1 cellular context compared by ENCODE assay signal in the genomic region with DNA sequence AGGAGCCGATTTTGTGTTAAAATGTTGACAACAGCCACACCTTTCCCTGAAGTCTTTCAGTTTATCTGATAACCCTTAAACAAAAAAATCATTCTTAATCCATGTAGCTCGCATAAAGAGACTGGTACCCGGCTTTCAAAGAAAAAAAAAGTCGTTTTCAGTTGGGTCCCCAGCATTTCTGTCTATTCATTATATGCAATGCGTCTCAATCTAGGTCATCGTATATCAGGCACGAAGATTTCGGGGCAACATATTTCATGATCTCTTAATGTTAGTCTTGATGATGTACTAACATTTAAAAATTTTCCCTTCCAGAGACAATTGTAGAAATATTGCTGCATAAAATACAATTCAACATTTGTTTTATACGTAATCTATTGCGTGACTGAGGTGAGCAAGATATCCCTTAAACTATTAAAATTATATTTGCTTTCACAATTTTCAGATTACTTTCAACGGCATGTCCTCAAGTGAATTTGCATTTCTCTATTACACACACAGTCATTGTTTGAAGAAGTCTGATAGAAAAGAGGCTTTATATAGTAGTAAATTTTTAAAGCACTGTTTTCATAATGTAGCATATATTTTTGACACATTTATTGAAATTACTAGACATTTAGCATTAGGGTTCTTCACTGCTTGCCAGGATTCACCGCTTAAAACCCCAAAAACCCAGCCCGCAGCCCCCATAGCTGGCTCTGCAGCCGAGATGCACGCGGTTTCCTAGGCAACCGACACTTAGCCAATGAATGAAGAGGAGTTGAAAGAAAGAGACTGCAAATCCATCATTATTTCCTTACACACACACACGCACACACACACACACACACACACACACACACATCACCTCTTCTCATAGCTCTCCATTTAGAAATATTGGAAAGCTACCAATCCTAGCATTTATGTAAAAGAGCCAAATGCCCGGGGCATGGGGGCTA.
TF ChIP-seq lines count a peak whose summit lies in the region.

No MANE protein-coding gene starts in this region.

TF ChIP-seq in HEK293, 187 proteins besides CTCF, POLR2A, EP300 and RAD21 (continued from another document and continues in another):
- peak; percentile 53; the same call in 1 of the 2 replicates for TF ChIP-seq KLF7 (tag by site-specific recombination; IDR thresholded peaks at IDR 0.05; ENCODE audit: borderline replicate concordance)
- no peak for TF ChIP-seq GFI1B (tag by site-specific recombination; IDR thresholded peaks at IDR 0.05)
- no peak for TF ChIP-seq ZNF302 (tag by site-specific recombination; IDR thresholded peaks at IDR 0.05; ENCODE audit: low read depth)
- no peak for TF ChIP-seq ZSCAN23 (tag by site-specific recombination; IDR thresholded peaks at IDR 0.05)
- no peak for TF ChIP-seq ZBTB21 (tag by site-specific recombination; IDR thresholded peaks at IDR 0.05)
- 0 out of 2 replicates have a peak, but pooled peaks have one; percentile 57 for TF ChIP-seq ZNF610 (tag by site-specific recombination; IDR thresholded peaks at IDR 0.05; ENCODE audit: borderline replicate concordance)
- no peak for TF ChIP-seq ZNF16 (tag by site-specific recombination; IDR thresholded peaks at IDR 0.05; ENCODE audit: low read depth)
- no peak for TF ChIP-seq ZNF48 (tag by site-specific recombination; IDR thresholded peaks at IDR 0.05)
- TF ChIP-seq, protein P1, sequence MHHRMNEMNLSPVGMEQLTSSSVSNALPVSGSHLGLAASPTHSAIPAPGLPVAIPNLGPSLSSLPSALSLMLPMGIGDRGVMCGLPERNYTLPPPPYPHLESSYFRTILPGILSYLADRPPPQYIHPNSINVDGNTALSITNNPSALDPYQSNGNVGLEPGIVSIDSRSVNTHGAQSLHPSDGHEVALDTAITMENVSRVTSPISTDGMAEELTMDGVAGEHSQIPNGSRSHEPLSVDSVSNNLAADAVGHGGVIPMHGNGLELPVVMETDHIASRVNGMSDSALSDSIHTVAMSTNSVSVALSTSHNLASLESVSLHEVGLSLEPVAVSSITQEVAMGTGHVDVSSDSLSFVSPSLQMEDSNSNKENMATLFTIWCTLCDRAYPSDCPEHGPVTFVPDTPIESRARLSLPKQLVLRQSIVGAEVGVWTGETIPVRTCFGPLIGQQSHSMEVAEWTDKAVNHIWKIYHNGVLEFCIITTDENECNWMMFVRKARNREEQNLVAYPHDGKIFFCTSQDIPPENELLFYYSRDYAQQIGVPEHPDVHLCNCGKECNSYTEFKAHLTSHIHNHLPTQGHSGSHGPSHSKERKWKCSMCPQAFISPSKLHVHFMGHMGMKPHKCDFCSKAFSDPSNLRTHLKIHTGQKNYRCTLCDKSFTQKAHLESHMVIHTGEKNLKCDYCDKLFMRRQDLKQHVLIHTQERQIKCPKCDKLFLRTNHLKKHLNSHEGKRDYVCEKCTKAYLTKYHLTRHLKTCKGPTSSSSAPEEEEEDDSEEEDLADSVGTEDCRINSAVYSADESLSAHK (tag by site-specific recombination; IDR thresholded peaks at IDR 0.05), result peak; percentile 41; the same call in 1 of the 2 replicates
- TF ChIP-seq ZNF433 (tag by site-specific recombination; IDR thresholded peaks at IDR 0.05; ENCODE audit: low read depth), result no peak
- TF ChIP-seq, protein P2, sequence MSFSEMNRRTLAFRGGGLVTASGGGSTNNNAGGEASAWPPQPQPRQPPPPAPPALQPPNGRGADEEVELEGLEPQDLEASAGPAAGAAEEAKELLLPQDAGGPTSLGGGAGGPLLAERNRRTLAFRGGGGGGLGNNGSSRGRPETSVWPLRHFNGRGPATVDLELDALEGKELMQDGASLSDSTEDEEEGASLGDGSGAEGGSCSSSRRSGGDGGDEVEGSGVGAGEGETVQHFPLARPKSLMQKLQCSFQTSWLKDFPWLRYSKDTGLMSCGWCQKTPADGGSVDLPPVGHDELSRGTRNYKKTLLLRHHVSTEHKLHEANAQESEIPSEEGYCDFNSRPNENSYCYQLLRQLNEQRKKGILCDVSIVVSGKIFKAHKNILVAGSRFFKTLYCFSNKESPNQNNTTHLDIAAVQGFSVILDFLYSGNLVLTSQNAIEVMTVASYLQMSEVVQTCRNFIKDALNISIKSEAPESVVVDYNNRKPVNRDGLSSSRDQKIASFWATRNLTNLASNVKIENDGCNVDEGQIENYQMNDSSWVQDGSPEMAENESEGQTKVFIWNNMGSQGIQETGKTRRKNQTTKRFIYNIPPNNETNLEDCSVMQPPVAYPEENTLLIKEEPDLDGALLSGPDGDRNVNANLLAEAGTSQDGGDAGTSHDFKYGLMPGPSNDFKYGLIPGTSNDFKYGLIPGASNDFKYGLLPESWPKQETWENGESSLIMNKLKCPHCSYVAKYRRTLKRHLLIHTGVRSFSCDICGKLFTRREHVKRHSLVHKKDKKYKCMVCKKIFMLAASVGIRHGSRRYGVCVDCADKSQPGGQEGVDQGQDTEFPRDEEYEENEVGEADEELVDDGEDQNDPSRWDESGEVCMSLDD (tag by site-specific recombination; IDR thresholded peaks at IDR 0.05), result peak; percentile 74
- peak; percentile 45; the same call in 1 of the 2 replicates for TF ChIP-seq FEZF1 (tag by site-specific recombination; IDR thresholded peaks at IDR 0.05)
- TF ChIP-seq ZSCAN30 (tag by site-specific recombination; IDR thresholded peaks at IDR 0.05), result no peak
- TF ChIP-seq, protein P3, sequence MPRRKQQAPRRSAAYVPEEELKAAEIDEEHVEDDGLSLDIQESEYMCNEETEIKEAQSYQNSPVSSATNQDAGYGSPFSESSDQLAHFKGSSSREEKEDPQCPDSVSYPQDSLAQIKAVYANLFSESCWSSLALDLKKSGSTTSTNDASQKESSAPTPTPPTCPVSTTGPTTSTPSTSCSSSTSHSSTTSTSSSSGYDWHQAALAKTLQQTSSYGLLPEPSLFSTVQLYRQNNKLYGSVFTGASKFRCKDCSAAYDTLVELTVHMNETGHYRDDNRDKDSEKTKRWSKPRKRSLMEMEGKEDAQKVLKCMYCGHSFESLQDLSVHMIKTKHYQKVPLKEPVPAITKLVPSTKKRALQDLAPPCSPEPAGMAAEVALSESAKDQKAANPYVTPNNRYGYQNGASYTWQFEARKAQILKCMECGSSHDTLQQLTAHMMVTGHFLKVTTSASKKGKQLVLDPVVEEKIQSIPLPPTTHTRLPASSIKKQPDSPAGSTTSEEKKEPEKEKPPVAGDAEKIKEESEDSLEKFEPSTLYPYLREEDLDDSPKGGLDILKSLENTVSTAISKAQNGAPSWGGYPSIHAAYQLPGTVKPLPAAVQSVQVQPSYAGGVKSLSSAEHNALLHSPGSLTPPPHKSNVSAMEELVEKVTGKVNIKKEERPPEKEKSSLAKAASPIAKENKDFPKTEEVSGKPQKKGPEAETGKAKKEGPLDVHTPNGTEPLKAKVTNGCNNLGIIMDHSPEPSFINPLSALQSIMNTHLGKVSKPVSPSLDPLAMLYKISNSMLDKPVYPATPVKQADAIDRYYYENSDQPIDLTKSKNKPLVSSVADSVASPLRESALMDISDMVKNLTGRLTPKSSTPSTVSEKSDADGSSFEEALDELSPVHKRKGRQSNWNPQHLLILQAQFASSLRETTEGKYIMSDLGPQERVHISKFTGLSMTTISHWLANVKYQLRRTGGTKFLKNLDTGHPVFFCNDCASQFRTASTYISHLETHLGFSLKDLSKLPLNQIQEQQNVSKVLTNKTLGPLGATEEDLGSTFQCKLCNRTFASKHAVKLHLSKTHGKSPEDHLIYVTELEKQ (tag by site-specific recombination; IDR thresholded peaks at IDR 0.05; ENCODE audit: borderline replicate concordance), result peak; percentile 82; the same call in 1 of the 2 replicates
- TF ChIP-seq, protein P4, sequence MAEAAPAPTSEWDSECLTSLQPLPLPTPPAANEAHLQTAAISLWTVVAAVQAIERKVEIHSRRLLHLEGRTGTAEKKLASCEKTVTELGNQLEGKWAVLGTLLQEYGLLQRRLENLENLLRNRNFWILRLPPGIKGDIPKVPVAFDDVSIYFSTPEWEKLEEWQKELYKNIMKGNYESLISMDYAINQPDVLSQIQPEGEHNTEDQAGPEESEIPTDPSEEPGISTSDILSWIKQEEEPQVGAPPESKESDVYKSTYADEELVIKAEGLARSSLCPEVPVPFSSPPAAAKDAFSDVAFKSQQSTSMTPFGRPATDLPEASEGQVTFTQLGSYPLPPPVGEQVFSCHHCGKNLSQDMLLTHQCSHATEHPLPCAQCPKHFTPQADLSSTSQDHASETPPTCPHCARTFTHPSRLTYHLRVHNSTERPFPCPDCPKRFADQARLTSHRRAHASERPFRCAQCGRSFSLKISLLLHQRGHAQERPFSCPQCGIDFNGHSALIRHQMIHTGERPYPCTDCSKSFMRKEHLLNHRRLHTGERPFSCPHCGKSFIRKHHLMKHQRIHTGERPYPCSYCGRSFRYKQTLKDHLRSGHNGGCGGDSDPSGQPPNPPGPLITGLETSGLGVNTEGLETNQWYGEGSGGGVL (tag by site-specific recombination; IDR thresholded peaks at IDR 0.05), result peak; percentile 91; the same call in 1 of the 2 replicates
- TF ChIP-seq, protein P5, sequence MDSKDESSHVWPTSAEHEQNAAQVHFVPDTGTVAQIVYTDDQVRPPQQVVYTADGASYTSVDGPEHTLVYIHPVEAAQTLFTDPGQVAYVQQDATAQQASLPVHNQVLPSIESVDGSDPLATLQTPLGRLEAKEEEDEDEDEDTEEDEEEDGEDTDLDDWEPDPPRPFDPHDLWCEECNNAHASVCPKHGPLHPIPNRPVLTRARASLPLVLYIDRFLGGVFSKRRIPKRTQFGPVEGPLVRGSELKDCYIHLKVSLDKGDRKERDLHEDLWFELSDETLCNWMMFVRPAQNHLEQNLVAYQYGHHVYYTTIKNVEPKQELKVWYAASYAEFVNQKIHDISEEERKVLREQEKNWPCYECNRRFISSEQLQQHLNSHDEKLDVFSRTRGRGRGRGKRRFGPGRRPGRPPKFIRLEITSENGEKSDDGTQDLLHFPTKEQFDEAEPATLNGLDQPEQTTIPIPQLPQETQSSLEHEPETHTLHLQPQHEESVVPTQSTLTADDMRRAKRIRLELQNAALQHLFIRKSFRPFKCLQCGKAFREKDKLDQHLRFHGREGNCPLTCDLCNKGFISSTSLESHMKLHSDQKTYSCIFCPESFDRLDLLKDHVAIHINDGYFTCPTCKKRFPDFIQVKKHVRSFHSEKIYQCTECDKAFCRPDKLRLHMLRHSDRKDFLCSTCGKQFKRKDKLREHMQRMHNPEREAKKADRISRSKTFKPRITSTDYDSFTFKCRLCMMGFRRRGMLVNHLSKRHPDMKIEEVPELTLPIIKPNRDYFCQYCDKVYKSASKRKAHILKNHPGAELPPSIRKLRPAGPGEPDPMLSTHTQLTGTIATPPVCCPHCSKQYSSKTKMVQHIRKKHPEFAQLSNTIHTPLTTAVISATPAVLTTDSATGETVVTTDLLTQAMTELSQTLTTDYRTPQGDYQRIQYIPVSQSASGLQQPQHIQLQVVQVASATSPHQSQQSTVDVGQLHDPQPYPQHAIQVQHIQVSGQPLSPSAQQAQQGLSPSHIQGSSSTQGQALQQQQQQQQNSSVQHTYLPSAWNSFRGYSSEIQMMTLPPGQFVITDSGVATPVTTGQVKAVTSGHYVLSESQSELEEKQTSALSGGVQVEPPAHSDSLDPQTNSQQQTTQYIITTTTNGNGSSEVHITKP (tag by site-specific recombination; IDR thresholded peaks at IDR 0.05), result no peak
- TF ChIP-seq, protein P6, sequence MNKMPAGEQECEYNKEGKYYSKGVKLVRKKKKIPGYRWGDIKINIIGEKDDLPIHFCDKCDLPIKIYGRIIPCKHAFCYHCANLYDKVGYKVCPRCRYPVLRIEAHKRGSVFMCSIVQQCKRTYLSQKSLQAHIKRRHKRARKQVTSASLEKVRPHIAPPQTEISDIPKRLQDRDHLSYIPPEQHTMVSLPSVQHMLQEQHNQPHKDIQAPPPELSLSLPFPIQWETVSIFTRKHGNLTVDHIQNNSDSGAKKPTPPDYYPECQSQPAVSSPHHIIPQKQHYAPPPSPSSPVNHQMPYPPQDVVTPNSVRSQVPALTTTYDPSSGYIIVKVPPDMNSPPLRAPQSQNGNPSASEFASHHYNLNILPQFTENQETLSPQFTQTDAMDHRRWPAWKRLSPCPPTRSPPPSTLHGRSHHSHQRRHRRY (tag by site-specific recombination; IDR thresholded peaks at IDR 0.05), result peak; percentile 31; the same call in 1 of the 2 replicates
- no peak for TF ChIP-seq MEIS1 (CRISPR knock-in tag; IDR thresholded peaks at IDR 0.05; ENCODE audit: borderline replicate concordance)
- peak; percentile 91; the same call in 1 of the 2 replicates for TF ChIP-seq ZNF324 (tag by site-specific recombination; IDR thresholded peaks at IDR 0.05)
- no peak for TF ChIP-seq WT1 (tag by site-specific recombination; IDR thresholded peaks at IDR 0.05)
- TF ChIP-seq, protein P7, sequence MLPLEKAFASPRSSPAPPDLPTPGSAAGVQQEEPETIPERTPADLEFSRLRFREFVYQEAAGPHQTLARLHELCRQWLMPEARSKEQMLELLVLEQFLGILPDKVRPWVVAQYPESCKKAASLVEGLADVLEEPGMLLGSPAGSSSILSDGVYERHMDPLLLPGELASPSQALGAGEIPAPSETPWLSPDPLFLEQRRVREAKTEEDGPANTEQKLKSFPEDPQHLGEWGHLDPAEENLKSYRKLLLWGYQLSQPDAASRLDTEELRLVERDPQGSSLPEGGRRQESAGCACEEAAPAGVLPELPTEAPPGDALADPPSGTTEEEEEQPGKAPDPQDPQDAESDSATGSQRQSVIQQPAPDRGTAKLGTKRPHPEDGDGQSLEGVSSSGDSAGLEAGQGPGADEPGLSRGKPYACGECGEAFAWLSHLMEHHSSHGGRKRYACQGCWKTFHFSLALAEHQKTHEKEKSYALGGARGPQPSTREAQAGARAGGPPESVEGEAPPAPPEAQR (tag by site-specific recombination; IDR thresholded peaks at IDR 0.05), result peak; percentile 91
- no peak for TF ChIP-seq ZNF747 (tag by site-specific recombination; IDR thresholded peaks at IDR 0.05)
- TF ChIP-seq ZNF76 (tag by site-specific recombination; IDR thresholded peaks at IDR 0.05; ENCODE audit: borderline replicate concordance, low read depth), result no peak
- no peak for TF ChIP-seq ZNF350 (tag by site-specific recombination; IDR thresholded peaks at IDR 0.05)
- no peak; the same call in 1 of the 2 replicates for TF ChIP-seq ZNF391 (tag by site-specific recombination; IDR thresholded peaks at IDR 0.05; ENCODE audit: borderline replicate concordance, low read depth)
- TF ChIP-seq ZNF335 (tag by site-specific recombination; conservative IDR thresholded peaks at IDR 0.05), result peak; percentile 44
- TF ChIP-seq KLF8 (tag by site-specific recombination; IDR thresholded peaks at IDR 0.05), result peak; percentile 53
- TF ChIP-seq, protein P8, sequence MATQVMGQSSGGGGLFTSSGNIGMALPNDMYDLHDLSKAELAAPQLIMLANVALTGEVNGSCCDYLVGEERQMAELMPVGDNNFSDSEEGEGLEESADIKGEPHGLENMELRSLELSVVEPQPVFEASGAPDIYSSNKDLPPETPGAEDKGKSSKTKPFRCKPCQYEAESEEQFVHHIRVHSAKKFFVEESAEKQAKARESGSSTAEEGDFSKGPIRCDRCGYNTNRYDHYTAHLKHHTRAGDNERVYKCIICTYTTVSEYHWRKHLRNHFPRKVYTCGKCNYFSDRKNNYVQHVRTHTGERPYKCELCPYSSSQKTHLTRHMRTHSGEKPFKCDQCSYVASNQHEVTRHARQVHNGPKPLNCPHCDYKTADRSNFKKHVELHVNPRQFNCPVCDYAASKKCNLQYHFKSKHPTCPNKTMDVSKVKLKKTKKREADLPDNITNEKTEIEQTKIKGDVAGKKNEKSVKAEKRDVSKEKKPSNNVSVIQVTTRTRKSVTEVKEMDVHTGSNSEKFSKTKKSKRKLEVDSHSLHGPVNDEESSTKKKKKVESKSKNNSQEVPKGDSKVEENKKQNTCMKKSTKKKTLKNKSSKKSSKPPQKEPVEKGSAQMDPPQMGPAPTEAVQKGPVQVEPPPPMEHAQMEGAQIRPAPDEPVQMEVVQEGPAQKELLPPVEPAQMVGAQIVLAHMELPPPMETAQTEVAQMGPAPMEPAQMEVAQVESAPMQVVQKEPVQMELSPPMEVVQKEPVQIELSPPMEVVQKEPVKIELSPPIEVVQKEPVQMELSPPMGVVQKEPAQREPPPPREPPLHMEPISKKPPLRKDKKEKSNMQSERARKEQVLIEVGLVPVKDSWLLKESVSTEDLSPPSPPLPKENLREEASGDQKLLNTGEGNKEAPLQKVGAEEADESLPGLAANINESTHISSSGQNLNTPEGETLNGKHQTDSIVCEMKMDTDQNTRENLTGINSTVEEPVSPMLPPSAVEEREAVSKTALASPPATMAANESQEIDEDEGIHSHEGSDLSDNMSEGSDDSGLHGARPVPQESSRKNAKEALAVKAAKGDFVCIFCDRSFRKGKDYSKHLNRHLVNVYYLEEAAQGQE (tag by site-specific recombination; IDR thresholded peaks at IDR 0.05), result peak; percentile 37; the same call in 1 of the 2 replicates
